9 cellular contexts compared by ENCODE assay signal in genomic region chr16:75172578-75172977, GRCh38. TPM values are rescaled to one million over a fixed set of nuclear protein-coding genes. Genes with fewer than 3 reads are reported as not detected.
"Had no signal": no experiment of that assay in that cellular context is flagged by ENCODE, and none has a peak within 500 bp of the region (broad histone marks: within the 10 kb centered on the region; RNA-seq: fewer than 3 reads in every experiment).

No MANE protein-coding gene starts in this region.

- H2AFZ ChIP-seq: GM23248 had no signal

- H3K4me1 Mint-ChIP-seq: H9, IgD-negative memory B cell had no signal

- H3K9ac ChIP-seq: GM23248 had no signal

- H3K4me3 ChIP-seq: GM23248 had no signal

- H3K27ac Mint-ChIP-seq: H9, IgD-negative memory B cell had no signal

- DNase-seq: GM23248, GOT3, H9, HCEC 1CT, KG1 had no signal

- H3K4me3 Mint-ChIP-seq: H9 had no signal

- H3K27ac ChIP-seq: GM23248, HL-60 had no signal

- H3K27me3 Mint-ChIP-seq: IgD-negative memory B cell had no signal

RNA-seq across cellular contexts. Expression of gene CTRB2, which starts 34.4 kb away (rescaled TPM):
- total RNA-seq: GM23248, H4, H9, HT1080 had no signal
- polyA plus RNA-seq: GM23248, IgD-negative memory B cell had no signal

RNA-seq across cellular contexts. Expression of gene CTRB1, which starts 46.2 kb away (rescaled TPM):
- total RNA-seq: GM23248, H4, H9, HT1080 had no signal
- polyA plus RNA-seq: GM23248, IgD-negative memory B cell had no signal

RNA-seq across cellular contexts. Expression of gene LDHD, which starts 56.0 kb away (rescaled TPM):
- total RNA-seq: HT1080 had no signal
- polyA plus RNA-seq: IgD-negative memory B cell had no signal
